In the genomic region with DNA sequence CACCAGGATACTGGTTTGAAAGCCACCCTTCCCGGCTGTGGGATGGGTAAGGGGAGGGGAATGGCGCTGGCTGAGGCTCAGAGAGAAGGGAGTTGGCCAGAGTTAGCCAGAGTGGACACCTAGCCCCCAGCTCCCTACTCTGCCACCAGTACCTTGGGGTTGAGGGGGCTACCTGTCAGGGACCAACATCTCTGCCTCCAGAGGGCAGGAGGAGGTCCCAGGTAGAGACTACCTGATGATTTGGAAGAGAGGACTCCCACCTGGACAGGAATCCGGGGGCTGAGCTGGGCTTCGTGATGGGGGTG, we compare ENCODE assay signal across 1 cellular context.
TF ChIP-seq lines count a peak whose summit lies in the region.

No MANE protein-coding gene starts in this region.

TF ChIP-seq in K562, 482 proteins besides CTCF, POLR2A, EP300 and RAD21:
- TF ChIP-seq HDGF (IDR thresholded peaks at IDR 0.05) (no peak), ZNF75A (CRISPR knock-in tag; IDR thresholded peaks at IDR 0.05) (no peak), L3MBTL2 (IDR thresholded peaks at IDR 0.05) (no peak)
- TF ChIP-seq, protein P1, sequence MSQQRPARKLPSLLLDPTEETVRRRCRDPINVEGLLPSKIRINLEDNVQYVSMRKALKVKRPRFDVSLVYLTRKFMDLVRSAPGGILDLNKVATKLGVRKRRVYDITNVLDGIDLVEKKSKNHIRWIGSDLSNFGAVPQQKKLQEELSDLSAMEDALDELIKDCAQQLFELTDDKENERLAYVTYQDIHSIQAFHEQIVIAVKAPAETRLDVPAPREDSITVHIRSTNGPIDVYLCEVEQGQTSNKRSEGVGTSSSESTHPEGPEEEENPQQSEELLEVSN (IDR thresholded peaks at IDR 0.05; ENCODE audit: borderline replicate concordance in 1 of 2, extremely low read depth in 1 of 2, insufficient read depth in 1 of 2, insufficient read length in 1 of 2, low read depth in 1 of 2, low read length in 1 of 2, poor library complexity in 1 of 2, severe bottlenecking in 1 of 2), result peak in 1 of 2 experiments; percentile 10
- TF ChIP-seq, protein P2, sequence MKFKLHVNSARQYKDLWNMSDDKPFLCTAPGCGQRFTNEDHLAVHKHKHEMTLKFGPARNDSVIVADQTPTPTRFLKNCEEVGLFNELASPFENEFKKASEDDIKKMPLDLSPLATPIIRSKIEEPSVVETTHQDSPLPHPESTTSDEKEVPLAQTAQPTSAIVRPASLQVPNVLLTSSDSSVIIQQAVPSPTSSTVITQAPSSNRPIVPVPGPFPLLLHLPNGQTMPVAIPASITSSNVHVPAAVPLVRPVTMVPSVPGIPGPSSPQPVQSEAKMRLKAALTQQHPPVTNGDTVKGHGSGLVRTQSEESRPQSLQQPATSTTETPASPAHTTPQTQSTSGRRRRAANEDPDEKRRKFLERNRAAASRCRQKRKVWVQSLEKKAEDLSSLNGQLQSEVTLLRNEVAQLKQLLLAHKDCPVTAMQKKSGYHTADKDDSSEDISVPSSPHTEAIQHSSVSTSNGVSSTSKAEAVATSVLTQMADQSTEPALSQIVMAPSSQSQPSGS (CRISPR knock-in tag; IDR thresholded peaks at IDR 0.05), result no peak
